Comparison of ENCODE assay signal across 8 cellular contexts in genomic region chr1:246002725-246003441, GRCh38.
A peak's percentile ranks its signal among the peaks of the same experiment; 100 is the strongest.
DNase-seq lines count a peak whose midpoint lies in the region; ATAC-seq, FAIRE-seq and TF ChIP-seq lines count a peak whose summit lies in the region.

No MANE protein-coding gene starts in this region.

- CTCF ChIA-PET in activated B cell treated with CpG ODN at 0.5 μM for 24 hours (lab: Charles Lee) = interaction anchor here (0.6 to 4.8 kb wide), 6 partner anchors 114 to 900 kb away, joined by 3 to 74 read pairs (median 13); partner anchors contain the start of gene KIF26B

- H3K9me3 Mint-ChIP-seq in activated B cell treated with CpG ODN at 0.5 μM for 24 hours = no peaks in the 10 kb centered on the region

- no peak overlapping the region for H3K4me3 Mint-ChIP-seq in activated B cell treated with CpG ODN at 0.5 μM for 24 hours

- intact Hi-C loops in activated B cell treated with CpG ODN at 0.5 μM for 24 hours (cut with micrococcal nuclease) = loop anchor here (1.0 kb wide), 4 partner anchors 114 to 924 kb away; no protein-coding TSS in a partner anchor

- ATAC-seq in HG03095 (IDR thresholded peaks at IDR 0.05; ENCODE audit: unreplicated experiment) (peak; percentile 58), activated B cell treated with CpG ODN at 0.5 μM for 24 hours (ENCODE audit: low read depth) (peak; percentile 76), GM19328 (IDR thresholded peaks at IDR 0.05; ENCODE audit: unreplicated experiment) (no peak)

- no peaks in the 10 kb centered on the region for H3K36me3 Mint-ChIP-seq in activated B cell treated with CpG ODN at 0.5 μM for 24 hours (ENCODE audit: low read depth)

- peak; percentile 75 for TF ChIP-seq CTCF in GM12875 (IDR thresholded peaks at IDR 0.05; ENCODE audit: borderline replicate concordance, insufficient read depth, low read depth, low read length)
- TF ChIP-seq CTCF in activated B cell treated with CpG ODN at 0.5 μM for 24 hours (IDR thresholded peaks at IDR 0.05) = peak; percentile 80
- peak; percentile 83 for TF ChIP-seq CTCF in bronchial epithelial cell (IDR thresholded peaks at IDR 0.05; ENCODE audit: insufficient read depth, low read length, severe bottlenecking)

- no peaks in the 10 kb centered on the region for H3K36me3 ChIP-seq in bronchial epithelial cell (ENCODE audit: control insufficient read depth, insufficient read depth, low read length)

- DNase-seq in NCI-H226 = peak; percentile 53
- peak; percentile 70 for DNase-seq in activated B cell treated with CpG ODN at 0.5 μM for 24 hours
- DNase-seq in bronchial epithelial cell (ENCODE audit: low read depth) = peak; percentile 77
- DNase-seq in islet precursor cell = peak; percentile 90
- peak; percentile 71 to 83 (median 78) for DNase-seq in stimulated activated CD4-positive, alpha-beta T cell treated with anti-CD3 and anti-CD28 coated beads, Interleukin-1b, Interleukin-23, amount 100 ng/mL, for 24 hours (ENCODE audit: low read depth in 4 of 4, low spot score in 1 of 4)

- peaks cover 7% of the 10 kb centered on the region for H3K4me1 Mint-ChIP-seq in activated B cell treated with CpG ODN at 0.5 μM for 24 hours

- H3K27me3 ChIP-seq in bronchial epithelial cell (ENCODE audit: control insufficient read depth, insufficient read depth, low read length) = no peaks in the 10 kb centered on the region

- no peak for FAIRE-seq in bronchial epithelial cell (lab: Jason Lieb, UNC)

- POLR2A ChIA-PET in activated B cell treated with CpG ODN at 0.5 μM for 24 hours (lab: Charles Lee) = no interaction called here

- H3K4me3 ChIP-seq in GM12875 (ENCODE audit: low read depth, low read length) (no peak overlapping the region), bronchial epithelial cell (ENCODE audit: low read depth, low read length) (no peak overlapping the region)

- H3K27me3 Mint-ChIP-seq in activated B cell treated with CpG ODN at 0.5 μM for 24 hours = no peaks in the 10 kb centered on the region

- H3K27ac Mint-ChIP-seq in activated B cell treated with CpG ODN at 0.5 μM for 24 hours = no peak overlapping the region
